1 cellular context compared by ENCODE assay signal in the genomic region with DNA sequence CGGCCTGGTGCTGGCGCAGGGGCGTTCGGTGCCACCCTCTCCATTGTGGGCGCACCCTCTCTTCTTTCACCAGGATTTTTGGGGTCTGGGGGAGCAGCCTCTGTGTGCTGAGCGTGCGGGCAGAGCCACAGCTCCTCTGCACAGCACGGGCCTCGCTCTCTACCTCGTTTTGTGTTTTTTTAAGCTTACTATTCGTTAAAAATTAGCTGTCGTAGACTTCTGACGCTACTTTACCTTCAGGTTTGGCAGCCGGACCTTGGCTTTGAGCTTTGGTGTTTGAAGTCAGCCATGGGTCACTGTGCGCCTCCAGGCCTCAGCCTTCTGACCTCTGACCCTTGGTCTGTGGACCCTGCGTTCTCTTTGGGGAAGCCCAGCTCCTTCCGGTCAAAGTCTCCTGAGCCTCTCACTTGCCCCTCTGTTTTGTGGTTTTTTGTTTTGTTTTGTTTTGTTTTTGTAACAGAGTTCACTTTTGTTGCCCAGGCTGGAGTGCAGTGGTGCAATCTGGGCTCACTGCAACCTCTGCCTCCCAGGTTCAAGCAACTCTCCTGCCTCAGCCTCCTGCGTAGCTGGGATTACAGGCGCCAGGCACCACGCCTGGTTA.
TF ChIP-seq lines count a peak whose summit lies in the region.

No MANE protein-coding gene starts in this region.

TF ChIP-seq in HepG2, 621 proteins besides CTCF, POLR2A, EP300 and RAD21 (continued from another document and continues in another):
- peak; percentile 79 for TF ChIP-seq ZNF687 (CRISPR knock-in tag; IDR thresholded peaks at IDR 0.05)
- TF ChIP-seq SALL2 (CRISPR knock-in tag; IDR thresholded peaks at IDR 0.05), result no peak
- TF ChIP-seq ZNF253 (CRISPR knock-in tag; IDR thresholded peaks at IDR 0.05; ENCODE audit: borderline replicate concordance), result 0 out of 2 replicates have a peak, but pooled peaks have one; percentile 35
- TF ChIP-seq CCDC6 (CRISPR knock-in tag; IDR thresholded peaks at IDR 0.05), result no peak
- TF ChIP-seq CCAR2 (optimal IDR thresholded peaks at IDR 0.05; ENCODE audit: low read depth, low read length), result no peak
- peak; percentile 49 for TF ChIP-seq TBL1XR1 (IDR thresholded peaks at IDR 0.05; ENCODE audit: borderline replicate concordance, low read length, partially characterized antibody)
- TF ChIP-seq ZNF839 (CRISPR knock-in tag; IDR thresholded peaks at IDR 0.05; ENCODE audit: borderline replicate concordance), result no peak
- no peak for TF ChIP-seq RELA (CRISPR knock-in tag; IDR thresholded peaks at IDR 0.05)
- TF ChIP-seq, protein P1, sequence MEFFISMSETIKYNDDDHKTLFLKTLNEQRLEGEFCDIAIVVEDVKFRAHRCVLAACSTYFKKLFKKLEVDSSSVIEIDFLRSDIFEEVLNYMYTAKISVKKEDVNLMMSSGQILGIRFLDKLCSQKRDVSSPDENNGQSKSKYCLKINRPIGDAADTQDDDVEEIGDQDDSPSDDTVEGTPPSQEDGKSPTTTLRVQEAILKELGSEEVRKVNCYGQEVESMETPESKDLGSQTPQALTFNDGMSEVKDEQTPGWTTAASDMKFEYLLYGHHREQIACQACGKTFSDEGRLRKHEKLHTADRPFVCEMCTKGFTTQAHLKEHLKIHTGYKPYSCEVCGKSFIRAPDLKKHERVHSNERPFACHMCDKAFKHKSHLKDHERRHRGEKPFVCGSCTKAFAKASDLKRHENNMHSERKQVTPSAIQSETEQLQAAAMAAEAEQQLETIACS (CRISPR knock-in tag; IDR thresholded peaks at IDR 0.05), result no peak
- no peak for TF ChIP-seq ATF7 (IDR thresholded peaks at IDR 0.05)
- TF ChIP-seq ATF7 (CRISPR knock-in tag; IDR thresholded peaks at IDR 0.05), result no peak; the same call in 1 of the 2 replicates
- TF ChIP-seq, protein P2, sequence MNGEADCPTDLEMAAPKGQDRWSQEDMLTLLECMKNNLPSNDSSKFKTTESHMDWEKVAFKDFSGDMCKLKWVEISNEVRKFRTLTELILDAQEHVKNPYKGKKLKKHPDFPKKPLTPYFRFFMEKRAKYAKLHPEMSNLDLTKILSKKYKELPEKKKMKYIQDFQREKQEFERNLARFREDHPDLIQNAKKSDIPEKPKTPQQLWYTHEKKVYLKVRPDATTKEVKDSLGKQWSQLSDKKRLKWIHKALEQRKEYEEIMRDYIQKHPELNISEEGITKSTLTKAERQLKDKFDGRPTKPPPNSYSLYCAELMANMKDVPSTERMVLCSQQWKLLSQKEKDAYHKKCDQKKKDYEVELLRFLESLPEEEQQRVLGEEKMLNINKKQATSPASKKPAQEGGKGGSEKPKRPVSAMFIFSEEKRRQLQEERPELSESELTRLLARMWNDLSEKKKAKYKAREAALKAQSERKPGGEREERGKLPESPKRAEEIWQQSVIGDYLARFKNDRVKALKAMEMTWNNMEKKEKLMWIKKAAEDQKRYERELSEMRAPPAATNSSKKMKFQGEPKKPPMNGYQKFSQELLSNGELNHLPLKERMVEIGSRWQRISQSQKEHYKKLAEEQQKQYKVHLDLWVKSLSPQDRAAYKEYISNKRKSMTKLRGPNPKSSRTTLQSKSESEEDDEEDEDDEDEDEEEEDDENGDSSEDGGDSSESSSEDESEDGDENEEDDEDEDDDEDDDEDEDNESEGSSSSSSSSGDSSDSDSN (CRISPR knock-in tag; IDR thresholded peaks at IDR 0.05), result 0 out of 2 replicates have a peak, but pooled peaks have one; percentile 25
- peak; percentile 70 for TF ChIP-seq ZNF501 (CRISPR knock-in tag; IDR thresholded peaks at IDR 0.05)
- TF ChIP-seq, protein P3, sequence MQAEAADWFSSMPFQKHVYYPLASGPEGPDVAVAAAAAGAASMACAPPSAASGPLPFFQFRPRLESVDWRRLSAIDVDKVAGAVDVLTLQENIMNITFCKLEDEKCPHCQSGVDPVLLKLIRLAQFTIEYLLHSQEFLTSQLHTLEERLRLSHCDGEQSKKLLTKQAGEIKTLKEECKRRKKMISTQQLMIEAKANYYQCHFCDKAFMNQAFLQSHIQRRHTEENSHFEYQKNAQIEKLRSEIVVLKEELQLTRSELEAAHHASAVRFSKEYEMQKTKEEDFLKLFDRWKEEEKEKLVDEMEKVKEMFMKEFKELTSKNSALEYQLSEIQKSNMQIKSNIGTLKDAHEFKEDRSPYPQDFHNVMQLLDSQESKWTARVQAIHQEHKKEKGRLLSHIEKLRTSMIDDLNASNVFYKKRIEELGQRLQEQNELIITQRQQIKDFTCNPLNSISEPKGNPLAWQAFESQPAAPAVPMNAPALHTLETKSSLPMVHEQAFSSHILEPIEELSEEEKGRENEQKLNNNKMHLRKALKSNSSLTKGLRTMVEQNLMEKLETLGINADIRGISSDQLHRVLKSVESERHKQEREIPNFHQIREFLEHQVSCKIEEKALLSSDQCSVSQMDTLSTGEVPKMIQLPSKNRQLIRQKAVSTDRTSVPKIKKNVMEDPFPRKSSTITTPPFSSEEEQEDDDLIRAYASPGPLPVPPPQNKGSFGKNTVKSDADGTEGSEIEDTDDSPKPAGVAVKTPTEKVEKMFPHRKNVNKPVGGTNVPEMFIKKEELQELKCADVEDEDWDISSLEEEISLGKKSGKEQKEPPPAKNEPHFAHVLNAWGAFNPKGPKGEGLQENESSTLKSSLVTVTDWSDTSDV (CRISPR knock-in tag; IDR thresholded peaks at IDR 0.05), result no peak
- no peak for TF ChIP-seq RFX1 (IDR thresholded peaks at IDR 0.05)
- TF ChIP-seq, protein P4, sequence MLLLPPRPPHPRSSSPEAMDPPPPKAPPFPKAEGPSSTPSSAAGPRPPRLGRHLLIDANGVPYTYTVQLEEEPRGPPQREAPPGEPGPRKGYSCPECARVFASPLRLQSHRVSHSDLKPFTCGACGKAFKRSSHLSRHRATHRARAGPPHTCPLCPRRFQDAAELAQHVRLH (CRISPR knock-in tag; IDR thresholded peaks at IDR 0.05; ENCODE audit: borderline replicate concordance, low read depth), result no peak
- no peak for TF ChIP-seq ARNT (IDR thresholded peaks at IDR 0.05)
- peak; percentile 15; the same call in 1 of the 2 replicates for TF ChIP-seq CREB1 (IDR thresholded peaks at IDR 0.05)
- TF ChIP-seq CREB1 (CRISPR knock-in tag; IDR thresholded peaks at IDR 0.05), result peak; percentile 64; the same call in 1 of the 2 replicates
- TF ChIP-seq ZNF879 (CRISPR knock-in tag; IDR thresholded peaks at IDR 0.05), result no peak
- TF ChIP-seq PRPF4 (IDR thresholded peaks at IDR 0.05; ENCODE audit: low read depth, low read length, poor library complexity, severe bottlenecking), result no peak
- TF ChIP-seq STAT5B (CRISPR knock-in tag; IDR thresholded peaks at IDR 0.05), result no peak
- TF ChIP-seq IRX3 (CRISPR knock-in tag; IDR thresholded peaks at IDR 0.05; ENCODE audit: borderline replicate concordance, low read depth), result no peak
- TF ChIP-seq, protein P5, sequence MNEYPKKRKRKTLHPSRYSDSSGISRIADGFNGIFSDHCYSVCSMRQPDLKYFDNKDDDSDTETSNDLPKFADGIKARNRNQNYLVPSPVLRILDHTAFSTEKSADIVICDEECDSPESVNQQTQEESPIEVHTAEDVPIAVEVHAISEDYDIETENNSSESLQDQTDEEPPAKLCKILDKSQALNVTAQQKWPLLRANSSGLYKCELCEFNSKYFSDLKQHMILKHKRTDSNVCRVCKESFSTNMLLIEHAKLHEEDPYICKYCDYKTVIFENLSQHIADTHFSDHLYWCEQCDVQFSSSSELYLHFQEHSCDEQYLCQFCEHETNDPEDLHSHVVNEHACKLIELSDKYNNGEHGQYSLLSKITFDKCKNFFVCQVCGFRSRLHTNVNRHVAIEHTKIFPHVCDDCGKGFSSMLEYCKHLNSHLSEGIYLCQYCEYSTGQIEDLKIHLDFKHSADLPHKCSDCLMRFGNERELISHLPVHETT (CRISPR knock-in tag; conservative IDR thresholded peaks at IDR 0.05), result no peak
- TF ChIP-seq JUND (CRISPR knock-in tag; IDR thresholded peaks at IDR 0.05), result no peak
- no peak for TF ChIP-seq PHF20 (CRISPR knock-in tag; IDR thresholded peaks at IDR 0.05)
- peak; percentile 53; the same call in 1 of the 2 replicates for TF ChIP-seq CEBPB (IDR thresholded peaks at IDR 0.05; ENCODE audit: borderline replicate concordance, low read depth, low read length)
- TF ChIP-seq SETDB1 (CRISPR knock-in tag; IDR thresholded peaks at IDR 0.05; ENCODE audit: borderline replicate concordance), result peak; percentile 64; the same call in 1 of the 2 replicates
- no peak for TF ChIP-seq ZNF530 (CRISPR knock-in tag; IDR thresholded peaks at IDR 0.05; ENCODE audit: low read depth)
- no peak; the same call in 1 of the 2 replicates for TF ChIP-seq REPIN1 (CRISPR knock-in tag; IDR thresholded peaks at IDR 0.05; ENCODE audit: borderline replicate concordance, low read depth)
- no peak for TF ChIP-seq ZNF44 (CRISPR knock-in tag; IDR thresholded peaks at IDR 0.05)
- no peak for TF ChIP-seq HOXA7 (CRISPR knock-in tag; IDR thresholded peaks at IDR 0.05)
- TF ChIP-seq, protein P6, sequence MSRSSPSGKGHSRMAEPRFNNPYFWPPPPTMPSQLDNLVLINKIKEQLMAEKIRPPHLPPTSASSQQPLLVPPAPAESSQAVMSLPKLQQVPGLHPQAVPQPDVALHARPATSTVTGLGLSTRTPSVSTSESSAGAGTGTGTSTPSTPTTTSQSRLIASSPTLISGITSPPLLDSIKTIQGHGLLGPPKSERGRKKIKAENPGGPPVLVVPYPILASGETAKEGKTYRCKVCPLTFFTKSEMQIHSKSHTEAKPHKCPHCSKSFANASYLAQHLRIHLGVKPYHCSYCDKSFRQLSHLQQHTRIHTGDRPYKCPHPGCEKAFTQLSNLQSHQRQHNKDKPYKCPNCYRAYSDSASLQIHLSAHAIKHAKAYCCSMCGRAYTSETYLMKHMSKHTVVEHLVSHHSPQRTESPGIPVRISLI (CRISPR knock-in tag; IDR thresholded peaks at IDR 0.05; ENCODE audit: borderline replicate concordance), result peak; percentile 73; the same call in 1 of the 2 replicates
- TF ChIP-seq, protein P7, sequence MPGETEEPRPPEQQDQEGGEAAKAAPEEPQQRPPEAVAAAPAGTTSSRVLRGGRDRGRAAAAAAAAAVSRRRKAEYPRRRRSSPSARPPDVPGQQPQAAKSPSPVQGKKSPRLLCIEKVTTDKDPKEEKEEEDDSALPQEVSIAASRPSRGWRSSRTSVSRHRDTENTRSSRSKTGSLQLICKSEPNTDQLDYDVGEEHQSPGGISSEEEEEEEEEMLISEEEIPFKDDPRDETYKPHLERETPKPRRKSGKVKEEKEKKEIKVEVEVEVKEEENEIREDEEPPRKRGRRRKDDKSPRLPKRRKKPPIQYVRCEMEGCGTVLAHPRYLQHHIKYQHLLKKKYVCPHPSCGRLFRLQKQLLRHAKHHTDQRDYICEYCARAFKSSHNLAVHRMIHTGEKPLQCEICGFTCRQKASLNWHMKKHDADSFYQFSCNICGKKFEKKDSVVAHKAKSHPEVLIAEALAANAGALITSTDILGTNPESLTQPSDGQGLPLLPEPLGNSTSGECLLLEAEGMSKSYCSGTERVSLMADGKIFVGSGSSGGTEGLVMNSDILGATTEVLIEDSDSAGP (CRISPR knock-in tag; IDR thresholded peaks at IDR 0.05; ENCODE audit: borderline replicate concordance), result no peak; the same call in 1 of the 2 replicates
- TF ChIP-seq MXD4 (CRISPR knock-in tag; IDR thresholded peaks at IDR 0.05), result 0 out of 2 replicates have a peak, but pooled peaks have one; percentile 53
- peak; percentile 36; the same call in 1 of the 2 replicates for TF ChIP-seq CBX5 (CRISPR knock-in tag; IDR thresholded peaks at IDR 0.05; ENCODE audit: borderline replicate concordance)
- TF ChIP-seq ZNF264 (CRISPR knock-in tag; IDR thresholded peaks at IDR 0.05), result no peak
- TF ChIP-seq ZMAT5 (CRISPR knock-in tag; IDR thresholded peaks at IDR 0.05; ENCODE audit: borderline replicate concordance, low read depth), result no peak
- TF ChIP-seq ZNF788 (CRISPR knock-in tag; IDR thresholded peaks at IDR 0.05; ENCODE audit: borderline replicate concordance), result peak; percentile 23; the same call in 1 of the 2 replicates
- TF ChIP-seq SMARCE1 (IDR thresholded peaks at IDR 0.05; ENCODE audit: borderline replicate concordance), result no peak
- no peak for TF ChIP-seq WIZ (CRISPR knock-in tag; IDR thresholded peaks at IDR 0.05)
- TF ChIP-seq, protein P8, sequence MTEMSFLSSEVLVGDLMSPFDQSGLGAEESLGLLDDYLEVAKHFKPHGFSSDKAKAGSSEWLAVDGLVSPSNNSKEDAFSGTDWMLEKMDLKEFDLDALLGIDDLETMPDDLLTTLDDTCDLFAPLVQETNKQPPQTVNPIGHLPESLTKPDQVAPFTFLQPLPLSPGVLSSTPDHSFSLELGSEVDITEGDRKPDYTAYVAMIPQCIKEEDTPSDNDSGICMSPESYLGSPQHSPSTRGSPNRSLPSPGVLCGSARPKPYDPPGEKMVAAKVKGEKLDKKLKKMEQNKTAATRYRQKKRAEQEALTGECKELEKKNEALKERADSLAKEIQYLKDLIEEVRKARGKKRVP (CRISPR knock-in tag; IDR thresholded peaks at IDR 0.05), result no peak
- no peak for TF ChIP-seq ATM (IDR thresholded peaks at IDR 0.05; ENCODE audit: borderline replicate concordance)
- TF ChIP-seq TOE1 (CRISPR knock-in tag; IDR thresholded peaks at IDR 0.05), result no peak
- no peak for TF ChIP-seq NFATC3 (CRISPR knock-in tag; IDR thresholded peaks at IDR 0.05)
- peak; percentile 76; the same call in 1 of the 2 replicates for TF ChIP-seq ZNF556 (CRISPR knock-in tag; IDR thresholded peaks at IDR 0.05; ENCODE audit: borderline replicate concordance)
- TF ChIP-seq EZH2 (conservative IDR thresholded peaks at IDR 0.05; ENCODE audit: low read depth, low read length), result no peak
- no peak for TF ChIP-seq ZNF557 (CRISPR knock-in tag; IDR thresholded peaks at IDR 0.05)
- no peak; the same call in 1 of the 2 replicates for TF ChIP-seq ZNF136 (CRISPR knock-in tag; IDR thresholded peaks at IDR 0.05; ENCODE audit: low read depth)
- no peak for TF ChIP-seq ZNF282 (IDR thresholded peaks at IDR 0.05; ENCODE audit: partially characterized antibody)
